In the genomic region with DNA sequence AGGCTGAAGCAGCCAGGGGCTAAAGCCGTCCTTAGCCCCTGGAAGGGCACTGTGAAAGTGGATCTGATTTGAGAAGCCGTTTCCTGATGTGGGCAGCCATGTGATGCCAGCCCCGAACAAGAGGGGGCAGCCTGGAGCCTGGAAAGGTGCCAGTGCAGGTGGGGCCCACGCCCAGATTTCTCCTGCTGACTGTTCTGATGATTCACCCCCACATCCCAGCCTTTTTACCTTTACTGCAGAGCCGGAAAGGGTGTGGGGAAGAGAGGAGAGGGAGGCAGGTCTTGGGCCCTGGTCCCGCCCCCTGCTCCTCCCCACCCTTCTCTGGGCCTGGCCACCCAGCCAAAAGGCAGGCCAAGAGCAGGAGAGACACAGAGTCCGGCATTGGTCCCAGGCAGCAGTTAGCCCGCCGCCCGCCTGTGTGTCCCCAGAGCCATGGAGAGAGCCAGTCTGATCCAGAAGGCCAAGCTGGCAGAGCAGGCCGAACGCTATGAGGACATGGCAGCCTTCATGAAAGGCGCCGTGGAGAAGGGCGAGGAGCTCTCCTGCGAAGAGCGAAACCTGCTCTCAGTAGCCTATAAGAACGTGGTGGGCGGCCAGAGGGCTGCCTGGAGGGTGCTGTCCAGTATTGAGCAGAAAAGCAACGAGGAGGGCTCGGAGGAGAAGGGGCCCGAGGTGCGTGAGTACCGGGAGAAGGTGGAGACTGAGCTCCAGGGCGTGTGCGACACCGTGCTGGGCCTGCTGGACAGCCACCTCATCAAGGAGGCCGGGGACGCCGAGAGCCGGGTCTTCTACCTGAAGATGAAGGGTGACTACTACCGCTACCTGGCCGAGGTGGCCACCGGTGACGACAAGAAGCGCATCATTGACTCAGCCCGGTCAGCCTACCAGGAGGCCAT, we compare ENCODE assay signal across 1 cellular context.
TF ChIP-seq lines count a peak whose summit lies in the region.

A gene (plus strand): TSS at position 369 of the 896 bp plus-strand sequence. CDS start 64 bp downstream, at position 433.

TF ChIP-seq in K562, 482 proteins besides CTCF, POLR2A, EP300 and RAD21 (continued from another document):
- TF ChIP-seq TCF3 (CRISPR knock-in tag; IDR thresholded peaks at IDR 0.05) (peak; percentile 42; the same call in 1 of the 2 replicates), SMAD4 (CRISPR knock-in tag; conservative IDR thresholded peaks at IDR 0.05) (0 out of 2 replicates have a peak, but pooled peaks have one; percentile 38), JUND (IDR thresholded peaks at IDR 0.05; ENCODE audit: borderline replicate concordance, low read depth, low read length) (peak; percentile 91), JUND (tag; IDR thresholded peaks at IDR 0.05; ENCODE audit: borderline replicate concordance, low read depth, low read length) (peak; percentile 77; the same call in 1 of the 3 replicates), ZBTB7A (IDR thresholded peaks at IDR 0.05; ENCODE audit: borderline replicate concordance, control insufficient read depth, low read depth, low read length) (peak; percentile 50; the same call in 1 of the 2 replicates), SMC3 (conservative IDR thresholded peaks at IDR 0.05; ENCODE audit: insufficient read depth, low read depth, low read length) (peak; percentile 35; the same call in 1 of the 2 replicates), CHD2 (IDR thresholded peaks at IDR 0.05; ENCODE audit: low read depth, low read length) (no peak), ZNF589 (CRISPR knock-in tag; IDR thresholded peaks at IDR 0.05; ENCODE audit: low read depth) (no peak), CREM (IDR thresholded peaks at IDR 0.05; ENCODE audit: low read depth) (peak; percentile 53), IRF2 (CRISPR knock-in tag; IDR thresholded peaks at IDR 0.05) (no peak), KLF16 (IDR thresholded peaks at IDR 0.05) (peak; percentile 37; the same call in 1 of the 2 replicates), ZNF41 (CRISPR knock-in tag; conservative IDR thresholded peaks at IDR 0.05) (no peak), HDAC1 (IDR thresholded peaks at IDR 0.05) (peak in 1 of 2 experiments; percentile 54; a peak in 1 of 4 replicates), SRSF9 (IDR thresholded peaks at IDR 0.05; ENCODE audit: borderline replicate concordance, low read depth, low read length) (no peak), EHMT2 (IDR thresholded peaks at IDR 0.05) (no peak), CC2D1A (IDR thresholded peaks at IDR 0.05) (0 out of 2 replicates have a peak, but pooled peaks have one; percentile 27), FOS (IDR thresholded peaks at IDR 0.05; ENCODE audit: extremely low read depth, insufficient read length) (peak; percentile 35), TRIM24 (IDR thresholded peaks at IDR 0.05) (no peak), NFE2 (IDR thresholded peaks at IDR 0.05; ENCODE audit: low read depth) (peak; percentile 66), TEAD4 (IDR thresholded peaks at IDR 0.05; ENCODE audit: low read length) (0 out of 2 replicates have a peak, but pooled peaks have one; percentile 24), TEAD4 (CRISPR knock-in tag; IDR thresholded peaks at IDR 0.05; ENCODE audit: borderline replicate concordance) (no peak), ZEB2 (IDR thresholded peaks at IDR 0.05) (peak; percentile 98), RBM17 (IDR thresholded peaks at IDR 0.05; ENCODE audit: borderline replicate concordance, low read depth, low read length) (no peak), CXXC5 (CRISPR knock-in tag; IDR thresholded peaks at IDR 0.05) (0 out of 2 replicates have a peak, but pooled peaks have one; percentile 14), CREB1 (IDR thresholded peaks at IDR 0.05) (peak; percentile 23; the same call in 1 of the 2 replicates), CREB1 (CRISPR knock-in tag; IDR thresholded peaks at IDR 0.05) (no peak), MYC (IDR thresholded peaks at IDR 0.05; ENCODE audit: low read depth, low read length) (peak; percentile 74), MYC (CRISPR knock-in tag; IDR thresholded peaks at IDR 0.05; ENCODE audit: borderline replicate concordance, low read depth) (no peak), BRCA1 (IDR thresholded peaks at IDR 0.05) (no peak), BRCA1 (CRISPR knock-in tag; IDR thresholded peaks at IDR 0.05) (peak; percentile 95; the same call in 1 of the 2 replicates), ZNF316 (IDR thresholded peaks at IDR 0.05) (peak; percentile 16; the same call in 1 of the 2 replicates), MYNN (IDR thresholded peaks at IDR 0.05) (peak; percentile 70; the same call in 1 of the 2 replicates), MYNN (CRISPR knock-in tag; IDR thresholded peaks at IDR 0.05) (no peak)
- TF ChIP-seq, protein P1, sequence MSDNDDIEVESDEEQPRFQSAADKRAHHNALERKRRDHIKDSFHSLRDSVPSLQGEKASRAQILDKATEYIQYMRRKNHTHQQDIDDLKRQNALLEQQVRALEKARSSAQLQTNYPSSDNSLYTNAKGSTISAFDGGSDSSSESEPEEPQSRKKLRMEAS (CRISPR knock-in tag; IDR thresholded peaks at IDR 0.05): peak; percentile 17
- TF ChIP-seq, protein P2, sequence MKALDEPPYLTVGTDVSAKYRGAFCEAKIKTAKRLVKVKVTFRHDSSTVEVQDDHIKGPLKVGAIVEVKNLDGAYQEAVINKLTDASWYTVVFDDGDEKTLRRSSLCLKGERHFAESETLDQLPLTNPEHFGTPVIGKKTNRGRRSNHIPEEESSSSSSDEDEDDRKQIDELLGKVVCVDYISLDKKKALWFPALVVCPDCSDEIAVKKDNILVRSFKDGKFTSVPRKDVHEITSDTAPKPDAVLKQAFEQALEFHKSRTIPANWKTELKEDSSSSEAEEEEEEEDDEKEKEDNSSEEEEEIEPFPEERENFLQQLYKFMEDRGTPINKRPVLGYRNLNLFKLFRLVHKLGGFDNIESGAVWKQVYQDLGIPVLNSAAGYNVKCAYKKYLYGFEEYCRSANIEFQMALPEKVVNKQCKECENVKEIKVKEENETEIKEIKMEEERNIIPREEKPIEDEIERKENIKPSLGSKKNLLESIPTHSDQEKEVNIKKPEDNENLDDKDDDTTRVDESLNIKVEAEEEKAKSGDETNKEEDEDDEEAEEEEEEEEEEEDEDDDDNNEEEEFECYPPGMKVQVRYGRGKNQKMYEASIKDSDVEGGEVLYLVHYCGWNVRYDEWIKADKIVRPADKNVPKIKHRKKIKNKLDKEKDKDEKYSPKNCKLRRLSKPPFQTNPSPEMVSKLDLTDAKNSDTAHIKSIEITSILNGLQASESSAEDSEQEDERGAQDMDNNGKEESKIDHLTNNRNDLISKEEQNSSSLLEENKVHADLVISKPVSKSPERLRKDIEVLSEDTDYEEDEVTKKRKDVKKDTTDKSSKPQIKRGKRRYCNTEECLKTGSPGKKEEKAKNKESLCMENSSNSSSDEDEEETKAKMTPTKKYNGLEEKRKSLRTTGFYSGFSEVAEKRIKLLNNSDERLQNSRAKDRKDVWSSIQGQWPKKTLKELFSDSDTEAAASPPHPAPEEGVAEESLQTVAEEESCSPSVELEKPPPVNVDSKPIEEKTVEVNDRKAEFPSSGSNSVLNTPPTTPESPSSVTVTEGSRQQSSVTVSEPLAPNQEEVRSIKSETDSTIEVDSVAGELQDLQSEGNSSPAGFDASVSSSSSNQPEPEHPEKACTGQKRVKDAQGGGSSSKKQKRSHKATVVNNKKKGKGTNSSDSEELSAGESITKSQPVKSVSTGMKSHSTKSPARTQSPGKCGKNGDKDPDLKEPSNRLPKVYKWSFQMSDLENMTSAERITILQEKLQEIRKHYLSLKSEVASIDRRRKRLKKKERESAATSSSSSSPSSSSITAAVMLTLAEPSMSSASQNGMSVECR (CRISPR knock-in tag; IDR thresholded peaks at IDR 0.05): no peak
